ENCODE assay signal across 1 cellular context in genomic region chr20:59725476-59726119, GRCh38.
TF ChIP-seq lines count a peak whose summit lies in the region.

No MANE protein-coding gene starts in this region.

TF ChIP-seq in WTC11, 78 proteins besides CTCF, POLR2A, EP300 and RAD21 (continued from another document):
- TF ChIP-seq, protein P1, sequence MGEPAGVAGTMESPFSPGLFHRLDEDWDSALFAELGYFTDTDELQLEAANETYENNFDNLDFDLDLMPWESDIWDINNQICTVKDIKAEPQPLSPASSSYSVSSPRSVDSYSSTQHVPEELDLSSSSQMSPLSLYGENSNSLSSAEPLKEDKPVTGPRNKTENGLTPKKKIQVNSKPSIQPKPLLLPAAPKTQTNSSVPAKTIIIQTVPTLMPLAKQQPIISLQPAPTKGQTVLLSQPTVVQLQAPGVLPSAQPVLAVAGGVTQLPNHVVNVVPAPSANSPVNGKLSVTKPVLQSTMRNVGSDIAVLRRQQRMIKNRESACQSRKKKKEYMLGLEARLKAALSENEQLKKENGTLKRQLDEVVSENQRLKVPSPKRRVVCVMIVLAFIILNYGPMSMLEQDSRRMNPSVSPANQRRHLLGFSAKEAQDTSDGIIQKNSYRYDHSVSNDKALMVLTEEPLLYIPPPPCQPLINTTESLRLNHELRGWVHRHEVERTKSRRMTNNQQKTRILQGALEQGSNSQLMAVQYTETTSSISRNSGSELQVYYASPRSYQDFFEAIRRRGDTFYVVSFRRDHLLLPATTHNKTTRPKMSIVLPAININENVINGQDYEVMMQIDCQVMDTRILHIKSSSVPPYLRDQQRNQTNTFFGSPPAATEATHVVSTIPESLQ (CRISPR knock-in tag; IDR thresholded peaks at IDR 0.05): no peak
- TF ChIP-seq ESRRA (CRISPR knock-in tag; IDR thresholded peaks at IDR 0.05; ENCODE audit: borderline replicate concordance) (no peak), ZNF671 (CRISPR knock-in tag; IDR thresholded peaks at IDR 0.05) (no peak), NFYB (CRISPR knock-in tag; conservative IDR thresholded peaks at IDR 0.05; ENCODE audit: low read depth) (no peak), ZNF263 (CRISPR knock-in tag; IDR thresholded peaks at IDR 0.05; ENCODE audit: low read depth) (no peak), ELF4 (CRISPR knock-in tag; IDR thresholded peaks at IDR 0.05; ENCODE audit: low read depth) (no peak), ZNF317 (CRISPR knock-in tag; IDR thresholded peaks at IDR 0.05; ENCODE audit: borderline replicate concordance, low read depth) (no peak), GRHL2 (CRISPR knock-in tag; IDR thresholded peaks at IDR 0.05; ENCODE audit: insufficient replicate concordance, severe bottlenecking) (no peak), HMGA2 (CRISPR knock-in tag; IDR thresholded peaks at IDR 0.05) (no peak), ZNF138 (CRISPR knock-in tag; conservative IDR thresholded peaks at IDR 0.05) (no peak), IRF2 (CRISPR knock-in tag; IDR thresholded peaks at IDR 0.05; ENCODE audit: borderline replicate concordance, low read depth) (no peak)
- TF ChIP-seq, protein P2, sequence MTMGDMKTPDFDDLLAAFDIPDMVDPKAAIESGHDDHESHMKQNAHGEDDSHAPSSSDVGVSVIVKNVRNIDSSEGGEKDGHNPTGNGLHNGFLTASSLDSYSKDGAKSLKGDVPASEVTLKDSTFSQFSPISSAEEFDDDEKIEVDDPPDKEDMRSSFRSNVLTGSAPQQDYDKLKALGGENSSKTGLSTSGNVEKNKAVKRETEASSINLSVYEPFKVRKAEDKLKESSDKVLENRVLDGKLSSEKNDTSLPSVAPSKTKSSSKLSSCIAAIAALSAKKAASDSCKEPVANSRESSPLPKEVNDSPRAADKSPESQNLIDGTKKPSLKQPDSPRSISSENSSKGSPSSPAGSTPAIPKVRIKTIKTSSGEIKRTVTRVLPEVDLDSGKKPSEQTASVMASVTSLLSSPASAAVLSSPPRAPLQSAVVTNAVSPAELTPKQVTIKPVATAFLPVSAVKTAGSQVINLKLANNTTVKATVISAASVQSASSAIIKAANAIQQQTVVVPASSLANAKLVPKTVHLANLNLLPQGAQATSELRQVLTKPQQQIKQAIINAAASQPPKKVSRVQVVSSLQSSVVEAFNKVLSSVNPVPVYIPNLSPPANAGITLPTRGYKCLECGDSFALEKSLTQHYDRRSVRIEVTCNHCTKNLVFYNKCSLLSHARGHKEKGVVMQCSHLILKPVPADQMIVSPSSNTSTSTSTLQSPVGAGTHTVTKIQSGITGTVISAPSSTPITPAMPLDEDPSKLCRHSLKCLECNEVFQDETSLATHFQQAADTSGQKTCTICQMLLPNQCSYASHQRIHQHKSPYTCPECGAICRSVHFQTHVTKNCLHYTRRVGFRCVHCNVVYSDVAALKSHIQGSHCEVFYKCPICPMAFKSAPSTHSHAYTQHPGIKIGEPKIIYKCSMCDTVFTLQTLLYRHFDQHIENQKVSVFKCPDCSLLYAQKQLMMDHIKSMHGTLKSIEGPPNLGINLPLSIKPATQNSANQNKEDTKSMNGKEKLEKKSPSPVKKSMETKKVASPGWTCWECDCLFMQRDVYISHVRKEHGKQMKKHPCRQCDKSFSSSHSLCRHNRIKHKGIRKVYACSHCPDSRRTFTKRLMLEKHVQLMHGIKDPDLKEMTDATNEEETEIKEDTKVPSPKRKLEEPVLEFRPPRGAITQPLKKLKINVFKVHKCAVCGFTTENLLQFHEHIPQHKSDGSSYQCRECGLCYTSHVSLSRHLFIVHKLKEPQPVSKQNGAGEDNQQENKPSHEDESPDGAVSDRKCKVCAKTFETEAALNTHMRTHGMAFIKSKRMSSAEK (CRISPR knock-in tag; IDR thresholded peaks at IDR 0.05; ENCODE audit: borderline replicate concordance): no peak
TF ChIP-seq in WTC11: peak in this region for 0.
